15 cellular contexts compared by ENCODE assay signal in genomic region chr4:128309585-128309984, GRCh38.
"Had no signal": no experiment of that assay in that cellular context is flagged by ENCODE, and none has a peak within 500 bp of the region (broad histone marks: within the 10 kb centered on the region; RNA-seq: fewer than 3 reads in every experiment).

No MANE protein-coding gene starts in this region.

- DNase-seq: activated CD4-positive, alpha-beta T cell treated with anti-CD3 and anti-CD28 coated beads, Interleukin-2, amount 50 U/mL, for 4 hours; activated gamma-delta T cell; activated naive CD8-positive, alpha-beta T cell treated with anti-CD3 and anti-CD28 coated beads for 36 hours; activated T-cell treated with anti-CD3 and anti-CD28 coated beads, Interleukin-2, amount 50 U/mL, for 1 hour; anterior cingulate cortex; effector CD8-positive, alpha-beta T cell; left lung; retina; spleen; stimulated activated CD4-positive, alpha-beta T cell treated with anti-CD3 and anti-CD28 coated beads, Interleukin-1b, Interleukin-23, amount 100 ng/mL, for 48 hours had no signal

- H3K9ac ChIP-seq: neural progenitor cell had no signal

- H3K27me3 ChIP-seq: left lung, neural progenitor cell, pancreas, spleen had no signal

- H3K4me3 ChIP-seq: left lung, neural progenitor cell, spleen had no signal

- H2AFZ ChIP-seq: neural progenitor cell had no signal

- FAIRE-seq: bronchial epithelial cell, pancreas had no signal

- H3K9me3 ChIP-seq: left lung, pancreas, spleen had no signal

- ATAC-seq: stimulated activated memory B cell treated with anti-CD40 and anti-IgM and Interleukin-4, amounts not matched to agents 10 μg/mL and 1 μg/mL and 100 μg/mL, for 72 hours had no signal

- H3K4me1 ChIP-seq: left lung had no signal

- H3K27ac ChIP-seq: epithelial cell of prostate, left lung, neural progenitor cell, spleen had no signal

- H3K4me2 ChIP-seq: neural progenitor cell had no signal

- H3K36me3 ChIP-seq: left lung, neural progenitor cell, pancreas had no signal
